In genomic region chr12:68348419-68348818, GRCh38 we compare ENCODE assay signal across 26 cellular contexts.
"Had no signal": no experiment of that assay in that cellular context is flagged by ENCODE, and none has a peak within 500 bp of the region (broad histone marks: within the 10 kb centered on the region; RNA-seq: fewer than 3 reads in every experiment).

No MANE protein-coding gene starts in this region.

- H3K27ac ChIP-seq: dorsolateral prefrontal cortex, parathyroid adenoma, prostate gland, right lobe of liver, spleen, testis, tibial nerve, upper lobe of right lung had no signal

- H3K79me2 ChIP-seq: parathyroid adenoma had no signal

- H3K27me3 ChIP-seq: right lobe of liver, spleen, testis, upper lobe of right lung had no signal

- H3K4me3 ChIP-seq: dorsolateral prefrontal cortex, heart left ventricle, mucosa of descending colon, prostate gland, right lobe of liver, spleen, testis, tibial nerve, upper lobe of right lung had no signal

- ATAC-seq: esophagus mucosa; heart left ventricle; left lobe of liver; mucosa of descending colon; natural killer cell; right lobe of liver; stimulated activated memory B cell treated with anti-CD40 and anti-IgM and Interleukin-4, amounts not matched to agents 10 μg/mL and 1 μg/mL and 100 μg/mL, for 72 hours; upper lobe of right lung had no signal

- H3K9ac ChIP-seq: parathyroid adenoma had no signal

- H3K36me3 Mint-ChIP-seq: natural killer cell; stimulated activated memory B cell treated with anti-CD40 and anti-IgM and Interleukin-4, amounts not matched to agents 10 μg/mL and 1 μg/mL and 100 μg/mL, for 72 hours had no signal

- H3K4me1 ChIP-seq: heart left ventricle, parathyroid adenoma, prostate gland, right lobe of liver, spleen, testis, tibial nerve, upper lobe of right lung had no signal

- H3K9me3 ChIP-seq: heart left ventricle, mucosa of descending colon, prostate gland, right lobe of liver, spleen, testis, tibial nerve, upper lobe of right lung had no signal

- H3K4me3 Mint-ChIP-seq: natural killer cell; stimulated activated memory B cell treated with anti-CD40 and anti-IgM and Interleukin-4, amounts not matched to agents 10 μg/mL and 1 μg/mL and 100 μg/mL, for 72 hours; stimulated activated naive CD8-positive, alpha-beta T cell treated with anti-CD3 and anti-CD28 coated beads, Interleukin-15, Interleukin-2, amounts not matched to agents 100 ng/mL and 50 ng/mL, for 24 hours had no signal

- FAIRE-seq: frontal cortex, islet of Langerhans had no signal

- H3K36me3 ChIP-seq: heart left ventricle, prostate gland, right lobe of liver, spleen, tibial nerve, upper lobe of right lung had no signal

- H3K27me3 Mint-ChIP-seq: stimulated activated naive CD8-positive, alpha-beta T cell treated with anti-CD3 and anti-CD28 coated beads, Interleukin-15, Interleukin-2, amounts not matched to agents 100 ng/mL and 50 ng/mL, for 24 hours had no signal

- DNase-seq: cortex of kidney; dorsolateral prefrontal cortex; effector CD8-positive, alpha-beta T cell; heart left ventricle; hippocampal formation; kidney glomerular epithelial cell; mammary epithelial cell; mucosa of descending colon; natural killer cell; occipital lobe; right lobe of liver; spleen; stimulated activated CD4-positive, alpha-beta T cell treated with anti-CD3 and anti-CD28 coated beads, Interleukin-15, amount 100 ng/mL, for 24 hours; stimulated activated CD4-positive, alpha-beta T cell treated with anti-CD3 and anti-CD28 coated beads, Interleukin-1b, Interleukin-23, amount 100 ng/mL, for 48 hours; stimulated activated CD4-positive, alpha-beta T cell treated with anti-CD3 and anti-CD28 coated beads, Interleukin-4, amount 100 ng/mL, for 24 hours; testis; upper lobe of right lung had no signal

- H3K27ac Mint-ChIP-seq: natural killer cell; stimulated activated memory B cell treated with anti-CD40 and anti-IgM and Interleukin-4, amounts not matched to agents 10 μg/mL and 1 μg/mL and 100 μg/mL, for 72 hours; stimulated activated naive CD8-positive, alpha-beta T cell treated with anti-CD3 and anti-CD28 coated beads, Interleukin-15, Interleukin-2, amounts not matched to agents 100 ng/mL and 50 ng/mL, for 24 hours had no signal

- H2AFZ ChIP-seq: parathyroid adenoma had no signal

- H3K9me3 Mint-ChIP-seq: natural killer cell; stimulated activated memory B cell treated with anti-CD40 and anti-IgM and Interleukin-4, amounts not matched to agents 10 μg/mL and 1 μg/mL and 100 μg/mL, for 72 hours; stimulated activated naive CD8-positive, alpha-beta T cell treated with anti-CD3 and anti-CD28 coated beads, Interleukin-15, Interleukin-2, amounts not matched to agents 100 ng/mL and 50 ng/mL, for 24 hours had no signal
